Comparison of ENCODE assay signal across 18 cellular contexts in the genomic region with DNA sequence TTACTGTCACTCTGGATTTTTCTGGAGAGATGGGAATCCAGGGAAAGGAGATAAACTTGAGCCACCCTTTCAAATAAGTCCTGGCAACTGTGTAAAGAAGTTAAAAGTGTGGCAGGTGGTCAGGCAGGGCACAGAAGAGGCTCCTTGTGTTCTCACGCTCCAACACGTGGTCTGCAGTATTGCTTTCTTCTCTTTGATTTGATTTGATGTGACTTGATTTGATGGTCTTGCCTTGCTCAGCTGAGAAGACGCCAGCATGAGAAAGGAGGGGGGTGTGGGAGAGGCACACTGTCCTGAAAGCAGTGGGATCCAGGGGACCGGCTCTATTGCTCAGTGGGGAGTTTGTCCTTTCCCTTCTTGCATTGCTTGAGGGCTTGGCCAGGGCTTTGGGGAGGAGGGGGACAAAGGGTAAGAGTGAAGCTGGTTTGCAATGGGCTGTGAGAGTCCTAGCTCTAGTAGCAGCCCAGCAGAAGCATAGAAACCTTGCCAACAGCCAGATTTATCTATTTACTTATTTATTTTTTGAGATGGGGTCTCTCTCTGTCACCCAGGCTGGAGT.
"Had no signal": no experiment of that assay in that cellular context is flagged by ENCODE, and none has a peak within 500 bp of the region (broad histone marks: within the 10 kb centered on the region; RNA-seq: fewer than 3 reads in every experiment).

No MANE protein-coding gene starts in this region.

- DNase-seq: colonic mucosa; effector CD8-positive, alpha-beta T cell; heart left ventricle; hippocampal formation; left colon; left ventricle myocardium superior; mesenchymal stem cell; midbrain; small intestine; stimulated activated CD4-positive, alpha-beta T cell treated with anti-CD3 and anti-CD28 coated beads, Interleukin-12 subunit alpha, Interleukin-12 subunit beta, amount 100 ng/mL, for 4 hours; stimulated activated naive CD4-positive, alpha-beta T cell had no signal

- H3K4me3 ChIP-seq: colonic mucosa, heart left ventricle, lung, right atrium auricular region had no signal

- H3K4me1 ChIP-seq: colonic mucosa, heart left ventricle, right atrium auricular region had no signal

- H3K27me3 ChIP-seq: colonic mucosa, right atrium auricular region had no signal

- FAIRE-seq: endometrium, frontal cortex, small intestine, urothelium cell line had no signal

- H3K9me3 ChIP-seq: colonic mucosa, heart left ventricle, neutrophil, right atrium auricular region had no signal

- H3K27ac ChIP-seq: colonic mucosa, heart left ventricle, neutrophil, right atrium auricular region had no signal

- H3K36me3 ChIP-seq: colonic mucosa, heart left ventricle, neutrophil, right atrium auricular region had no signal

- ATAC-seq: esophagus mucosa, heart left ventricle, left colon, left ventricle myocardium superior had no signal
